1 cellular context compared by ENCODE assay signal in the genomic region with DNA sequence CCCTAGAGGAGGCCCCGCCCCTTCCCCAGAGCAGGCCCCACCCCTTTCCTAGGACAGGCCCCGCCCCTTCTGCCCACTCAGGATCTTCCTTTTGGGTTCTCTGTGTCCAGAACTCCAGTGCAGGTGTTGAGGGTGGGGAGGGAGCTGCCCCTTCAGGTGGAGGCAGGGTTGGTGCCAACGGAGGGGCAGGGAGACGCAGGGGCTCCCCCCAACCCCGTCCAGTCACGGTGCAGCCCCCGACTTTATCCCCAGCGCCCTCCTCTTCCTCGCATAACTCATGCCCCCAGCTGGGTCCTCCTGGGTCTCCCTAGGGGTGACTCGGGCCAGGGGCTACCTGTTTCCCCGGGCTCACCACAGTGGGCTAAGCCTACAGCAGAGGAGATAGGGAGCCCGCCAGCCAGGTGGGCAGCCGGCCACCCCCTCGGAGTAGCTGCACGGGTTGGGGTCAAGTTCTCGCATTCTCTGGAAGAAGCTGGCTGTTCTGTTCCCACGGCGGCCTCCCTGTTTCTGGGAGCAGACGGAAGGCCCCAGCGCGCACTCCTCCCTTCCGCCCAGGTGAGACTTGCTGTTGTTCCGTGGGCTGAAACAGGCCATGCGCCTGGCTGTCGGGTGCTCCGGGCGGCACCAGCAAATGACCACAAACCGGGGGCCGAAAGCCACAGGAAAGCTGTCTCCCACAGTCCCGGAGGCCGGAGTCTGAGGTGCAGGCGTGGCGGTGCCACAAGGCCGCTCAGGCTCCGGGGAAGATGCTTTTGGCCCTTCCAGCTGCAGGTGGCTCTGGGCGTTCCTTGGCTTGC.
TF ChIP-seq lines count a peak whose summit lies in the region.

No MANE protein-coding gene starts in this region.

TF ChIP-seq in WTC11, 78 proteins besides CTCF, POLR2A, EP300 and RAD21 (continued from another document):
- TF ChIP-seq, protein P1, sequence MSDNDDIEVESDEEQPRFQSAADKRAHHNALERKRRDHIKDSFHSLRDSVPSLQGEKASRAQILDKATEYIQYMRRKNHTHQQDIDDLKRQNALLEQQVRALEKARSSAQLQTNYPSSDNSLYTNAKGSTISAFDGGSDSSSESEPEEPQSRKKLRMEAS (CRISPR knock-in tag; IDR thresholded peaks at IDR 0.05), result no peak
- TF ChIP-seq ESRRA (CRISPR knock-in tag; IDR thresholded peaks at IDR 0.05; ENCODE audit: borderline replicate concordance) (no peak), ETV6 (CRISPR knock-in tag; IDR thresholded peaks at IDR 0.05) (no peak), FOXJ3 (CRISPR knock-in tag; IDR thresholded peaks at IDR 0.05; ENCODE audit: borderline replicate concordance) (no peak), ARID4B (CRISPR knock-in tag; IDR thresholded peaks at IDR 0.05; ENCODE audit: borderline replicate concordance) (no peak), ZBTB21 (CRISPR knock-in tag; IDR thresholded peaks at IDR 0.05; ENCODE audit: borderline replicate concordance) (no peak), ZNF263 (CRISPR knock-in tag; IDR thresholded peaks at IDR 0.05; ENCODE audit: low read depth) (no peak), FOXK1 (CRISPR knock-in tag; IDR thresholded peaks at IDR 0.05) (no peak), ZNF512 (CRISPR knock-in tag; IDR thresholded peaks at IDR 0.05; ENCODE audit: borderline replicate concordance) (no peak), ZNF416 (CRISPR knock-in tag; IDR thresholded peaks at IDR 0.05) (no peak), ZNF396 (CRISPR knock-in tag; IDR thresholded peaks at IDR 0.05; ENCODE audit: borderline replicate concordance) (no peak), SMAD4 (CRISPR knock-in tag; IDR thresholded peaks at IDR 0.05) (no peak), NFYB (CRISPR knock-in tag; conservative IDR thresholded peaks at IDR 0.05; ENCODE audit: low read depth) (no peak)
